Comparison of ENCODE assay signal across 17 cellular contexts in the genomic region with DNA sequence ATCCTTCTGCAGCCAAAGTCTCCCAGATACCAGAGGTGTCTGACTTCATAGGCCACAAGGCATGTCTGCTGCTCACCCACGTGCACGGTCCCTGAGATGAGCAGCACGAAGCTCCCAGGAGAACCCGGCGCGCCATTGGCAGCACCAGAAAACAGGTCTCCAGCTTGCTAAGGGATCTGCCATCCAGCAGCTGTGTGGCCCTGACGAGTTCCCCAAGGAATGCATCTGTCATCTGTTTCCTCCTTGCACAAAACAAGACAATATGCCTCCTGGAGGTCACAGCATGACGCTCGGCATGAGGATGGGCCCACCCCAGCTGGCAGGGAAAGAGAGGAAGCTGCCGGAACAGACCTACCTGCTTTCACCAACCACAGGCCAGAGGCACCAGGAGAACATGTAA. TPM values are rescaled to one million over a fixed set of nuclear protein-coding genes. Genes with fewer than 3 reads are reported as not detected.
A peak's percentile ranks its signal among the peaks of the same experiment; 100 is the strongest.
DNase-seq lines count a peak whose midpoint lies in the region; ATAC-seq and TF ChIP-seq lines count a peak whose summit lies in the region.
"Had no signal": no experiment of that assay in that cellular context is flagged by ENCODE, and none has a peak within 500 bp of the region (broad histone marks: within the 10 kb centered on the region; RNA-seq: fewer than 3 reads in every experiment).

No MANE protein-coding gene starts in this region.

- H3K9me3 ChIP-seq in aorta (ENCODE audit: control insufficient read depth, low read length) (no peaks in the 10 kb centered on the region), SK-N-SH (peaks cover 3% of the 10 kb centered on the region; the same call in 1 of the 2 replicates)
- H3K9me3 ChIP-seq: colonic mucosa, gastrocnemius medialis had no signal

- TF ChIP-seq CTCF in brain (conservative IDR thresholded peaks at IDR 0.05): no peak
- no peak for TF ChIP-seq CTCF in SK-N-SH (IDR thresholded peaks at IDR 0.05)

- no peaks in the 10 kb centered on the region; the same call in 1 of the 2 replicates for H4K20me1 ChIP-seq in SK-N-SH (ENCODE audit: insufficient read depth)

- H3K4me3 ChIP-seq in aorta (ENCODE audit: low read length in 2 of 2): no peak overlapping the region
- H3K4me3 ChIP-seq in SK-N-SH (ENCODE audit: low read depth in 2 of 2, low read length in 1 of 2): no peak overlapping the region
- H3K4me3 ChIP-seq: colonic mucosa, gastrocnemius medialis had no signal

- H3K4me1 Mint-ChIP-seq in brain (peaks cover 34% of the 10 kb centered on the region), immature natural killer cell (peaks cover 25 to 30% of the 10 kb centered on the region in 2 donors)

- H3F3A ChIP-seq in SK-N-SH (replicated peaks; ENCODE audit: insufficient read depth): no peaks in the 10 kb centered on the region

- H3K9me3 Mint-ChIP-seq in brain (peaks cover 0 to 3% (median 0%) of the 10 kb centered on the region in 5 experiments), immature natural killer cell (peaks cover 0 to 1% (median 0%) of the 10 kb centered on the region in 6 donors)
- H3K9me3 Mint-ChIP-seq: memory B cell; natural killer cell treated with Interleukin-12 subunit alpha and Interleukin-12 subunit beta and Interleukin-15 and Interleukin-18, amount 100 ng/mL, for 72 hours; stimulated activated naive CD8-positive, alpha-beta T cell treated with anti-CD3 and anti-CD28 coated beads, Interleukin-15, Interleukin-2, amounts not matched to agents 100 ng/mL and 50 ng/mL, for 24 hours had no signal

- 89 to 94% methylated on average over 10 of the region's 10 CpGs for WGBS in aorta, 2 donors
- 99% methylated on average over 10 of the region's 10 CpGs for WGBS in SK-N-SH (ENCODE audit: low lambda C conversion rate)

- H3K27me3 ChIP-seq in aorta (ENCODE audit: control insufficient read depth in 1 of 2, insufficient read depth in 2 of 2, low read length in 1 of 2) (no peaks in the 10 kb centered on the region), SK-N-SH (ENCODE audit: insufficient read depth) (no peaks in the 10 kb centered on the region)
- H3K27me3 ChIP-seq: colonic mucosa, gastrocnemius medialis had no signal

- peak; percentile 62 for DNase-seq in Right ventricle myocardium inferior (ENCODE audit: missing footprints)
- DNase-seq in cardiac septum (ENCODE audit: low spot score): no peak
- peak; percentile 70 for DNase-seq in iPS-NIHi11 (ENCODE audit: low spot score)
- peak; percentile 43 for DNase-seq in aorta
- no peak for DNase-seq in NCI-H128 (lab: John Stamatoyannopoulos, UW; ENCODE audit: unreplicated experiment)
- DNase-seq in immature natural killer cell: no peak
- DNase-seq in SK-N-SH: no peak
- DNase-seq: activated CD4-positive, alpha-beta T cell treated with anti-CD3 and anti-CD28 coated beads for 4 hours; colonic mucosa; DMS79 treated with DMSO at 0.1 percent for 48 hours; gastrocnemius medialis; NCI-H187; NCI-H526 treated with DMSO at 0.1 percent for 48 hours had no signal

- no peaks in the 10 kb centered on the region for H3K27me3 Mint-ChIP-seq in brain
- H3K27me3 Mint-ChIP-seq in immature natural killer cell (ENCODE audit: low read depth in 3 of 3): peaks cover 0 to 3% (median 0%) of the 10 kb centered on the region in 3 donors
- H3K27me3 Mint-ChIP-seq: memory B cell; natural killer cell treated with Interleukin-12 subunit alpha and Interleukin-12 subunit beta and Interleukin-15 and Interleukin-18, amount 100 ng/mL, for 72 hours; stimulated activated naive CD8-positive, alpha-beta T cell treated with anti-CD3 and anti-CD28 coated beads, Interleukin-15, Interleukin-2, amounts not matched to agents 100 ng/mL and 50 ng/mL, for 24 hours had no signal

- POLR2A ChIA-PET in SK-N-SH (lab: Yijun Ruan, JAX): no interaction called here

- no peak for TF ChIP-seq RAD21 in SK-N-SH (IDR thresholded peaks at IDR 0.05; ENCODE audit: low read length)

- H3K9me2 ChIP-seq in SK-N-SH: no peaks in the 10 kb centered on the region

- intact Hi-C loops in Right ventricle myocardium inferior (cut with DNase I): no loop called here
- intact Hi-C loops in cardiac septum (cut with DNase I): no loop called here
- intact Hi-C loops in aorta (cut with DNase I): no loop called here

- H3K4me3 Mint-ChIP-seq in brain (no peak overlapping the region), immature natural killer cell (no peak overlapping the region)
- H3K4me3 Mint-ChIP-seq: memory B cell; natural killer cell treated with Interleukin-12 subunit alpha and Interleukin-12 subunit beta and Interleukin-15 and Interleukin-18, amount 100 ng/mL, for 72 hours; stimulated activated naive CD8-positive, alpha-beta T cell treated with anti-CD3 and anti-CD28 coated beads, Interleukin-15, Interleukin-2, amounts not matched to agents 100 ng/mL and 50 ng/mL, for 24 hours had no signal

- H3K36me3 Mint-ChIP-seq in brain (peaks cover 10% of the 10 kb centered on the region), immature natural killer cell (no peaks in the 10 kb centered on the region)
- H3K36me3 Mint-ChIP-seq: memory B cell; natural killer cell treated with Interleukin-12 subunit alpha and Interleukin-12 subunit beta and Interleukin-15 and Interleukin-18, amount 100 ng/mL, for 72 hours had no signal

- H3K4me1 ChIP-seq in aorta (ENCODE audit: control insufficient read depth in 1 of 2, insufficient read depth in 2 of 2, low read length in 2 of 2) (no peaks in the 10 kb centered on the region), SK-N-SH (ENCODE audit: control insufficient read depth in 1 of 2, insufficient read depth in 2 of 2, low read depth in 1 of 2, low read length in 1 of 2) (peaks cover 3 to 38% of the 10 kb centered on the region in 2 experiments; a peak in 2 of 4 replicates)
- H3K4me1 ChIP-seq: colonic mucosa had no signal

- no peak for TF ChIP-seq EP300 in SK-N-SH (IDR thresholded peaks at IDR 0.05; ENCODE audit: borderline replicate concordance in 1 of 2, low read depth in 1 of 2, low read length in 1 of 2)

- no peaks in the 10 kb centered on the region for H3K79me2 ChIP-seq in SK-N-SH (ENCODE audit: insufficient read depth)

- H3K27ac Mint-ChIP-seq in brain (peak overlapping the region in 3 of 5 experiments; percentile 13 to 73 (median 55)), immature natural killer cell (no peak overlapping the region)
- H3K27ac Mint-ChIP-seq: memory B cell; natural killer cell treated with Interleukin-12 subunit alpha and Interleukin-12 subunit beta and Interleukin-15 and Interleukin-18, amount 100 ng/mL, for 72 hours; stimulated activated naive CD8-positive, alpha-beta T cell treated with anti-CD3 and anti-CD28 coated beads, Interleukin-15, Interleukin-2, amounts not matched to agents 100 ng/mL and 50 ng/mL, for 24 hours had no signal

- H3K9ac ChIP-seq in SK-N-SH: no peak overlapping the region

- H3K4me2 ChIP-seq in SK-N-SH: no peak overlapping the region

- no peak for ATAC-seq in Right ventricle myocardium inferior
- ATAC-seq in aorta (ENCODE audit: low FRiP score): no peak
- ATAC-seq: gastrocnemius medialis; natural killer cell treated with Interleukin-12 subunit alpha and Interleukin-12 subunit beta and Interleukin-15 and Interleukin-18, amount 100 ng/mL, for 72 hours had no signal

- H2AFZ ChIP-seq in SK-N-SH (ENCODE audit: low read depth): no peak overlapping the region

- CTCF ChIA-PET in SK-N-SH (lab: Yijun Ruan, JAX): no interaction called here

- H3K36me3 ChIP-seq in aorta (ENCODE audit: control insufficient read depth in 1 of 2, insufficient read depth in 2 of 2, low read length in 1 of 2): no peaks in the 10 kb centered on the region
- H3K36me3 ChIP-seq in SK-N-SH (replicated peaks in 1 of 2; ENCODE audit: control insufficient read depth in 1 of 2, insufficient read depth in 2 of 2, low read length in 1 of 2): no peaks in the 10 kb centered on the region
- H3K36me3 ChIP-seq: colonic mucosa had no signal

- H3K27ac ChIP-seq in aorta (ENCODE audit: low read depth in 1 of 2, low read length in 2 of 2): no peak overlapping the region
- H3K27ac ChIP-seq in SK-N-SH (ENCODE audit: low read depth in 2 of 2, low read length in 1 of 2): no peak overlapping the region
- H3K27ac ChIP-seq: colonic mucosa, gastrocnemius medialis had no signal

TF ChIP-seq in SK-N-SH, 30 proteins besides CTCF, POLR2A, EP300 and RAD21 (continues in another document):
- TF ChIP-seq POLR2AphosphoS5 (IDR thresholded peaks at IDR 0.05; ENCODE audit: low read depth, low read length): no peak
- TF ChIP-seq GATA2 (CRISPR knock-in tag; IDR thresholded peaks at IDR 0.05): no peak
- TF ChIP-seq JUND (IDR thresholded peaks at IDR 0.05): no peak
- no peak for TF ChIP-seq FOXJ3 (CRISPR knock-in tag; IDR thresholded peaks at IDR 0.05)
- no peak for TF ChIP-seq USF1 (IDR thresholded peaks at IDR 0.05; ENCODE audit: borderline replicate concordance, low read depth)
- no peak for TF ChIP-seq ELF1 (IDR thresholded peaks at IDR 0.05)
- TF ChIP-seq SMC3 (IDR thresholded peaks at IDR 0.05; ENCODE audit: low read depth, low read length): no peak
- no peak for TF ChIP-seq MEF2A (IDR thresholded peaks at IDR 0.05; ENCODE audit: borderline replicate concordance, low read depth)
- TF ChIP-seq FOSL2 (IDR thresholded peaks at IDR 0.05; ENCODE audit: borderline replicate concordance, low read depth): no peak
- no peak for TF ChIP-seq YY1 (IDR thresholded peaks at IDR 0.05; ENCODE audit: low read depth)
- TF ChIP-seq MXI1 (IDR thresholded peaks at IDR 0.05; ENCODE audit: low read depth, low read length): no peak
- TF ChIP-seq, protein P1, sequence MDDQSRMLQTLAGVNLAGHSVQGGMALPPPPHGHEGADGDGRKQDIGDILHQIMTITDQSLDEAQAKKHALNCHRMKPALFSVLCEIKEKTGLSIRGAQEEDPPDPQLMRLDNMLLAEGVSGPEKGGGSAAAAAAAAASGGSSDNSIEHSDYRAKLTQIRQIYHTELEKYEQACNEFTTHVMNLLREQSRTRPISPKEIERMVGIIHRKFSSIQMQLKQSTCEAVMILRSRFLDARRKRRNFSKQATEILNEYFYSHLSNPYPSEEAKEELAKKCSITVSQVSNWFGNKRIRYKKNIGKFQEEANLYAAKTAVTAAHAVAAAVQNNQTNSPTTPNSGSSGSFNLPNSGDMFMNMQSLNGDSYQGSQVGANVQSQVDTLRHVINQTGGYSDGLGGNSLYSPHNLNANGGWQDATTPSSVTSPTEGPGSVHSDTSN (IDR thresholded peaks at IDR 0.05): no peak

RNA-seq across cellular contexts. Expression of gene HS6ST1, which starts 29.2 kb away (rescaled TPM):
- total RNA-seq in Right ventricle myocardium inferior: 34.9 TPM
- total RNA-seq in cardiac septum: 14.4 TPM
- 64.3 TPM for polyA plus RNA-seq in brain (ENCODE audit: insufficient read depth, low read depth, low replicate concordance)
- 10 to 100 TPM; 14.7 to 17.4 TPM for total RNA-seq in aorta
- polyA plus RNA-seq in aorta: 1 to 10 TPM; 3.0 to 3.1 TPM
- 1 to 10 TPM; 5.1 to 6.6 (median 6.0) TPM for polyA plus RNA-seq in immature natural killer cell
- polyA plus RNA-seq in SK-N-SH (2012; rRNA removed): 5.2 and 5.9 TPM in 2 replicates
- 2.9 and 4.9 TPM in 2 replicates for polyA plus RNA-seq in SK-N-SH (2012; cell fraction: cytosol; rRNA removed)
- 3.4 and 3.8 TPM in 2 replicates for polyA plus RNA-seq in SK-N-SH (2012; cell fraction: nucleus; rRNA removed)

Comparison
In these comparisons a context has a peak if more than half of its experiments do, and no peak if none do; other contexts are left out.
1. DNase-seq: peak in Right ventricle myocardium inferior (single experiment), iPS-NIHi11 (single experiment) and aorta (2 of 2); none in cardiac septum (single experiment), NCI-H128 (single experiment), immature natural killer cell (0 of 3) and SK-N-SH (single experiment).
2. H3K27ac Mint-ChIP-seq: peak in brain (3 of 5); none in immature natural killer cell (0 of 6).